In the genomic region with DNA sequence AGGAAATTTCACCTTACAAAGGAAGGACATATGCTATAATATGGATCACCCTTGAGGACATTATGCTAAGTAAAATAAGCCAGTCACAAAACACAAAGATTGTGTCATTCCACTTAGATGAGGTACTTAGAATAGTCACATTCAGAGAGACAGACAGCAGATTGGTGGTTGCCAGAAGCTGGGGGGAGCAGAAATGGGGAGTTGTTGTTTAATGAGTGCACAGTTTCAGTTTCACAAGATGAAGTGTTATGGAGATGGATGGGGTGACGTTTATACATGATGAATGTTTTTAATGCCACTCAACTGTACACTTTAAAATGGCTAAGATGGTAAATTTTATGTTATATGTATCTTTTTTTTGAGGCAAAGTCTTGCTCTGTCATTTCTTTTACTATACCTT, we compare ENCODE assay signal across 10 cellular contexts. TPM values are rescaled to one million over a fixed set of nuclear protein-coding genes. Genes with fewer than 3 reads are reported as not detected.
DNase-seq lines count a peak whose midpoint lies in the region; ATAC-seq lines count a peak whose summit lies in the region.
"Had no signal": no experiment of that assay in that cellular context is flagged by ENCODE, and none has a peak within 500 bp of the region (broad histone marks: within the 10 kb centered on the region; RNA-seq: fewer than 3 reads in every experiment).

No MANE protein-coding gene starts in this region.

- no peaks in the 10 kb centered on the region for H3K9me3 Mint-ChIP-seq in activated T-cell treated with anti-CD3 and anti-CD28 coated beads, Interleukin-2, amount 50 U/mL, for 4 hours
- peaks cover 3% of the 10 kb centered on the region for H3K9me3 Mint-ChIP-seq in stimulated activated effector memory CD8-positive, alpha-beta T cell treated with anti-CD3 and anti-CD28 coated beads, Interleukin-12 subunit alpha, Interleukin-12 subunit beta, amount 100 ng/mL, for 72 hours

- peak overlapping the region; percentile 27 for H3K27ac Mint-ChIP-seq in stimulated activated effector memory CD8-positive, alpha-beta T cell treated with anti-CD3 and anti-CD28 coated beads, Interleukin-12 subunit alpha, Interleukin-12 subunit beta, amount 100 ng/mL, for 72 hours

- DNase-seq in activated T-cell treated with anti-CD3 and anti-CD28 coated beads, Interleukin-2, amount 50 U/mL, for 4 hours, result peak; percentile 4
- no peak for DNase-seq in activated T-cell treated with anti-CD3 and anti-CD28 coated beads, Interleukin-2, amount 50 U/mL, for 1 hour
- peak; percentile 33 to 38 for DNase-seq in activated T-cell treated with anti-CD3 and anti-CD28 coated beads, Interleukin-2, amount 50 U/mL, for 48 hours
- no peak for DNase-seq in stimulated activated effector memory CD8-positive, alpha-beta T cell treated with anti-CD3 and anti-CD28 coated beads, Interleukin-12 subunit alpha, Interleukin-12 subunit beta, amount 100 ng/mL, for 72 hours (ENCODE audit: low spot score in 2 of 2)
- DNase-seq in hippocampal formation (lab: John Stamatoyannopoulos, UW) (no peak), HUDEP-2 (lab: John Stamatoyannopoulos, UW; ENCODE audit: unreplicated experiment in 76 of 76) (no peak), anterior cingulate cortex (lab: John Stamatoyannopoulos, UW) (no peak)
- DNase-seq: cerebellar nuclear complex, NCI-H510A had no signal

- peaks cover 29% of the 10 kb centered on the region for H3K4me1 Mint-ChIP-seq in activated T-cell treated with anti-CD3 and anti-CD28 coated beads, Interleukin-2, amount 50 U/mL, for 4 hours (ENCODE audit: low read depth)
- peaks cover 44% of the 10 kb centered on the region for H3K4me1 Mint-ChIP-seq in stimulated activated effector memory CD8-positive, alpha-beta T cell treated with anti-CD3 and anti-CD28 coated beads, Interleukin-12 subunit alpha, Interleukin-12 subunit beta, amount 100 ng/mL, for 72 hours

- no peak overlapping the region for H3K4me3 Mint-ChIP-seq in activated T-cell treated with anti-CD3 and anti-CD28 coated beads, Interleukin-2, amount 50 U/mL, for 4 hours
- H3K4me3 Mint-ChIP-seq in stimulated activated effector memory CD8-positive, alpha-beta T cell treated with anti-CD3 and anti-CD28 coated beads, Interleukin-12 subunit alpha, Interleukin-12 subunit beta, amount 100 ng/mL, for 72 hours, result no peak overlapping the region

- H3K27me3 Mint-ChIP-seq in activated T-cell treated with anti-CD3 and anti-CD28 coated beads, Interleukin-2, amount 50 U/mL, for 4 hours (ENCODE audit: low read depth), result no peaks in the 10 kb centered on the region

- H3K36me3 Mint-ChIP-seq in activated T-cell treated with anti-CD3 and anti-CD28 coated beads, Interleukin-2, amount 50 U/mL, for 4 hours (ENCODE audit: insufficient read depth), result no peaks in the 10 kb centered on the region
- no peaks in the 10 kb centered on the region for H3K36me3 Mint-ChIP-seq in stimulated activated effector memory CD8-positive, alpha-beta T cell treated with anti-CD3 and anti-CD28 coated beads, Interleukin-12 subunit alpha, Interleukin-12 subunit beta, amount 100 ng/mL, for 72 hours

- ATAC-seq in activated T-cell treated with anti-CD3 and anti-CD28 coated beads, Interleukin-2, amount 50 U/mL, for 4 hours, result peak; percentile 100
- peak; percentile 82 for ATAC-seq in HG03135 (IDR thresholded peaks at IDR 0.05; ENCODE audit: unreplicated experiment)
- ATAC-seq in stimulated activated effector memory CD8-positive, alpha-beta T cell treated with anti-CD3 and anti-CD28 coated beads, Interleukin-12 subunit alpha, Interleukin-12 subunit beta, amount 100 ng/mL, for 72 hours, result peak; percentile 100

RNA-seq across cellular contexts. Expression of a gene that starts 14.8 kb away (rescaled TPM):
- 1 to 10 TPM; 1.4 to 2.1 (median 2.1) TPM for total RNA-seq in activated T-cell treated with anti-CD3 and anti-CD28 coated beads, Interleukin-2, amount 50 U/mL, for 4 hours

Comparison
In these comparisons a context has a peak if more than half of its experiments do, and no peak if none do; other contexts are left out.
1. DNase-seq: peak in activated T-cell treated with anti-CD3 and anti-CD28 coated beads, Interleukin-2, amount 50 U/mL, for 4 hours (single experiment) and activated T-cell treated with anti-CD3 and anti-CD28 coated beads, Interleukin-2, amount 50 U/mL, for 48 hours (2 of 2); none in activated T-cell treated with anti-CD3 and anti-CD28 coated beads, Interleukin-2, amount 50 U/mL, for 1 hour (single experiment), stimulated activated effector memory CD8-positive, alpha-beta T cell treated with anti-CD3 and anti-CD28 coated beads, Interleukin-12 subunit alpha, Interleukin-12 subunit beta, amount 100 ng/mL, for 72 hours (0 of 2), hippocampal formation (0 of 2), HUDEP-2 (0 of 76) and anterior cingulate cortex (0 of 58).
2. Peak in every context shown above with its lines, with median percentiles within 50 percentile points of each other: ATAC-seq.